Comparison of ENCODE assay signal across 1 cellular context in the genomic region with DNA sequence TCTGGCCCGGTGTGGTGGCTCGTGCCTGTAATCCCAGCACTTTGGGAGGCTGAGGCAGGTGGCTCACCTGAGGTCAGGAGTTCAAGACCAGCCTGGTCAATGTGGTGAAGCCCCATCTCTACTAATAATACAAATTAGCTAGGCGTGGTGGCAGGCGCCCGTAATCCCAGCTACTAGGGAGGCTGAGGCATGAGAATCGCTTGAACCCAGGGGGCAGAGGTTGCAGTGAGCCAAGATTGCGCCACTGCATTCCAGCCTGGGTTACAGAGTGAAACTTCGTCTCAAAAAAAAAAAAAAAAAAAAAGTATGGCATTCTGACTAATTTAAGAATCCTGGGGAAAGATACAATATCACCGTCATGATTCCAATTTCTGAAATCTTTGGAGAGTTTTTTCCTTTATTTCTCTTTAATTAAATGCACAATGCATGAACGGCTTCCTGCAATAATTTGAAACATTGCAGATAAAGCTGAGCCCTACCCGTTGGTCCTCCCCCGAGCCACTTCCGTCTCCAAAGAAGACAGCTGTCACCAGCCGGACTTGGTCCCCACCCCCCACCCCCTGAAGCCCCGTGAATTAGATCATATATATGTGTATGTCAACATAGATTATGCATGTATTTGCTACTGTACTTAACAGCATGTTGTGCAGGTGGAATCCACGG.
TF ChIP-seq lines count a peak whose summit lies in the region.

No MANE protein-coding gene starts in this region.

TF ChIP-seq in HepG2, 621 proteins besides CTCF, POLR2A, EP300 and RAD21 (continued from another document):
- TF ChIP-seq SNAPC4 (CRISPR knock-in tag; IDR thresholded peaks at IDR 0.05) (no peak), PBX2 (CRISPR knock-in tag; IDR thresholded peaks at IDR 0.05) (no peak), PBX3 (CRISPR knock-in tag; IDR thresholded peaks at IDR 0.05; ENCODE audit: borderline replicate concordance) (no peak), MATR3 (CRISPR knock-in tag; IDR thresholded peaks at IDR 0.05) (no peak), SSRP1 (CRISPR knock-in tag; IDR thresholded peaks at IDR 0.05) (no peak), DR1 (CRISPR knock-in tag; IDR thresholded peaks at IDR 0.05) (no peak), TAF15 (IDR thresholded peaks at IDR 0.05; ENCODE audit: low read depth, low read length, poor library complexity, severe bottlenecking) (no peak), ZNF550 (CRISPR knock-in tag; IDR thresholded peaks at IDR 0.05; ENCODE audit: borderline replicate concordance) (no peak), ZNF121 (CRISPR knock-in tag; IDR thresholded peaks at IDR 0.05) (no peak), NFKBIZ (CRISPR knock-in tag; IDR thresholded peaks at IDR 0.05) (no peak), ZNF234 (CRISPR knock-in tag; conservative IDR thresholded peaks at IDR 0.05) (no peak), ZNF878 (CRISPR knock-in tag; IDR thresholded peaks at IDR 0.05) (no peak), ZNF460 (CRISPR knock-in tag; IDR thresholded peaks at IDR 0.05; ENCODE audit: borderline replicate concordance) (peak; percentile 58; the same call in 1 of the 2 replicates), SUZ12 (IDR thresholded peaks at IDR 0.05; ENCODE audit: low read depth, low read length) (no peak), PRPF4 (IDR thresholded peaks at IDR 0.05; ENCODE audit: low read depth, low read length, poor library complexity, severe bottlenecking) (no peak), PAF1 (CRISPR knock-in tag; IDR thresholded peaks at IDR 0.05) (no peak), BCL6 (CRISPR knock-in tag; IDR thresholded peaks at IDR 0.05) (no peak), XRCC5 (optimal IDR thresholded peaks at IDR 0.05; ENCODE audit: low read length) (no peak)
- TF ChIP-seq, protein P1, sequence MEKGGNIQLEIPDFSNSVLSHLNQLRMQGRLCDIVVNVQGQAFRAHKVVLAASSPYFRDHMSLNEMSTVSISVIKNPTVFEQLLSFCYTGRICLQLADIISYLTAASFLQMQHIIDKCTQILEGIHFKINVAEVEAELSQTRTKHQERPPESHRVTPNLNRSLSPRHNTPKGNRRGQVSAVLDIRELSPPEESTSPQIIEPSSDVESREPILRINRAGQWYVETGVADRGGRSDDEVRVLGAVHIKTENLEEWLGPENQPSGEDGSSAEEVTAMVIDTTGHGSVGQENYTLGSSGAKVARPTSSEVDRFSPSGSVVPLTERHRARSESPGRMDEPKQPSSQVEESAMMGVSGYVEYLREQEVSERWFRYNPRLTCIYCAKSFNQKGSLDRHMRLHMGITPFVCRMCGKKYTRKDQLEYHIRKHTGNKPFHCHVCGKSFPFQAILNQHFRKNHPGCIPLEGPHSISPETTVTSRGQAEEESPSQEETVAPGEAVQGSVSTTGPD (CRISPR knock-in tag; IDR thresholded peaks at IDR 0.05): no peak
- TF ChIP-seq, protein P2, sequence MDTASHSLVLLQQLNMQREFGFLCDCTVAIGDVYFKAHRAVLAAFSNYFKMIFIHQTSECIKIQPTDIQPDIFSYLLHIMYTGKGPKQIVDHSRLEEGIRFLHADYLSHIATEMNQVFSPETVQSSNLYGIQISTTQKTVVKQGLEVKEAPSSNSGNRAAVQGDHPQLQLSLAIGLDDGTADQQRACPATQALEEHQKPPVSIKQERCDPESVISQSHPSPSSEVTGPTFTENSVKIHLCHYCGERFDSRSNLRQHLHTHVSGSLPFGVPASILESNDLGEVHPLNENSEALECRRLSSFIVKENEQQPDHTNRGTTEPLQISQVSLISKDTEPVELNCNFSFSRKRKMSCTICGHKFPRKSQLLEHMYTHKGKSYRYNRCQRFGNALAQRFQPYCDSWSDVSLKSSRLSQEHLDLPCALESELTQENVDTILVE (CRISPR knock-in tag; IDR thresholded peaks at IDR 0.05): no peak
- TF ChIP-seq, protein P3, sequence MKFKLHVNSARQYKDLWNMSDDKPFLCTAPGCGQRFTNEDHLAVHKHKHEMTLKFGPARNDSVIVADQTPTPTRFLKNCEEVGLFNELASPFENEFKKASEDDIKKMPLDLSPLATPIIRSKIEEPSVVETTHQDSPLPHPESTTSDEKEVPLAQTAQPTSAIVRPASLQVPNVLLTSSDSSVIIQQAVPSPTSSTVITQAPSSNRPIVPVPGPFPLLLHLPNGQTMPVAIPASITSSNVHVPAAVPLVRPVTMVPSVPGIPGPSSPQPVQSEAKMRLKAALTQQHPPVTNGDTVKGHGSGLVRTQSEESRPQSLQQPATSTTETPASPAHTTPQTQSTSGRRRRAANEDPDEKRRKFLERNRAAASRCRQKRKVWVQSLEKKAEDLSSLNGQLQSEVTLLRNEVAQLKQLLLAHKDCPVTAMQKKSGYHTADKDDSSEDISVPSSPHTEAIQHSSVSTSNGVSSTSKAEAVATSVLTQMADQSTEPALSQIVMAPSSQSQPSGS (CRISPR knock-in tag; IDR thresholded peaks at IDR 0.05): no peak
